In genomic region chr7:50315193-50315592, GRCh38 we compare ENCODE assay signal across 10 cellular contexts. TPM values are rescaled to one million over a fixed set of nuclear protein-coding genes. Genes with fewer than 3 reads are reported as not detected.
DNase-seq lines count a peak whose midpoint lies in the region; ATAC-seq and TF ChIP-seq lines count a peak whose summit lies in the region.
"Had no signal": no experiment of that assay in that cellular context is flagged by ENCODE, and none has a peak within 500 bp of the region (broad histone marks: within the 10 kb centered on the region; RNA-seq: fewer than 3 reads in every experiment).

No MANE protein-coding gene starts in this region.

- intact Hi-C loops in Panc1 (cut with micrococcal nuclease; ENCODE audit: unreplicated experiment), result no loop called here
- intact Hi-C loops in Calu3 (cut with micrococcal nuclease; ENCODE audit: unreplicated experiment), result no loop called here

- H3K27ac ChIP-seq in Panc1 (ENCODE audit: low read length) (no peak overlapping the region), skin epidermis (peak overlapping the region in 17 of 21 experiments; percentile 14 to 96 (median 73))
- H3K27ac ChIP-seq: cardiac muscle cell had no signal

- H3K27ac Mint-ChIP-seq in effector memory CD8-positive, alpha-beta T cell, result peak overlapping the region; percentile 93 to 95
- H3K27ac Mint-ChIP-seq in Calu3 (ENCODE audit: unreplicated experiment), result no peak overlapping the region

- CTCF ChIA-PET in Panc1 (lab: Charles Lee) (no interaction called here), Calu3 (lab: Charles Lee) (interaction anchor here (0.9 kb wide), 1 partner anchor 24 kb away, joined by 6 read pairs; no protein-coding TSS in a partner anchor)

- H3K27me3 ChIP-seq in Panc1 (ENCODE audit: control insufficient read depth, insufficient read depth, low read length), result peaks cover 27% of the 10 kb centered on the region

- BruUV-seq in Panc1 (replicated peaks; lab: Mats Ljungman, UMichigan) (no TSS peak), Calu3 (replicated peaks; lab: Mats Ljungman, UMichigan) (no TSS peak)

- H3K4me3 Mint-ChIP-seq in effector memory CD8-positive, alpha-beta T cell, result peak overlapping the region; percentile 93 to 96
- H3K4me3 Mint-ChIP-seq in Calu3 (ENCODE audit: low read depth, unreplicated experiment), result no peak overlapping the region

- H3K9me3 Mint-ChIP-seq in effector memory CD8-positive, alpha-beta T cell, result no peaks in the 10 kb centered on the region
- H3K9me3 Mint-ChIP-seq in Calu3 (ENCODE audit: low read depth, unreplicated experiment), result no peaks in the 10 kb centered on the region

- 0 out of 2 replicates have a peak, but pooled peaks have one; percentile 42 for ATAC-seq in Panc1
- peak; percentile 10 for ATAC-seq in effector memory CD8-positive, alpha-beta T cell (replicated peaks)
- no peak for ATAC-seq in GM19463 (IDR thresholded peaks at IDR 0.05; ENCODE audit: unreplicated experiment)

- no peaks in the 10 kb centered on the region for H3K9me3 ChIP-seq in Panc1 (ENCODE audit: control insufficient read depth, insufficient read depth, low read depth, low read length)

- POLR2A ChIA-PET in Panc1 (lab: Charles Lee), result no interaction called here

- TF ChIP-seq CTCF in GM12865 (IDR thresholded peaks at IDR 0.05; ENCODE audit: insufficient read depth, low read depth, low read length, missing control alignments) (no peak), Panc1 (IDR thresholded peaks at IDR 0.05) (no peak), Calu3 (IDR thresholded peaks at IDR 0.05; ENCODE audit: unreplicated experiment) (no peak)

- H3K27me3 Mint-ChIP-seq in effector memory CD8-positive, alpha-beta T cell, result no peaks in the 10 kb centered on the region
- H3K27me3 Mint-ChIP-seq in Calu3 (ENCODE audit: unreplicated experiment), result peaks cover 87% of the 10 kb centered on the region

- no peaks in the 10 kb centered on the region for H3K36me3 ChIP-seq in Panc1 (ENCODE audit: control insufficient read depth, insufficient read depth, low read length)
- H3K36me3 ChIP-seq: cardiac muscle cell had no signal

- peak overlapping the region; percentile 4 for H3K4me3 ChIP-seq in GM12865 (ENCODE audit: low read depth, low read length)
- no peak overlapping the region for H3K4me3 ChIP-seq in Panc1 (ENCODE audit: low read depth in 2 of 2, low read length in 2 of 2)
- no peak overlapping the region for H3K4me3 ChIP-seq in skin epidermis
- H3K4me3 ChIP-seq: cardiac muscle cell had no signal

- in situ Hi-C loops in Panc1 (cut with HindIII; ENCODE audit: low pct_unique_long_range_greater_than_20kb, low sequenced_read_pairs), result no loop called here

- H3K4me1 ChIP-seq in Panc1 (ENCODE audit: control insufficient read depth, insufficient read depth, low read length), result no peaks in the 10 kb centered on the region

- no peak for DNase-seq in GM12865 (ENCODE audit: low read depth)
- DNase-seq in Panc1 (ENCODE audit: low read depth, low spot score), result no peak
- no peak for DNase-seq in effector memory CD8-positive, alpha-beta T cell
- DNase-seq in globus pallidus (ENCODE audit: low spot score), result no peak
- DNase-seq in Calu3, result no peak
- DNase-seq: DMS153 had no signal

- peaks cover 84 to 93% of the 10 kb centered on the region in 2 donors for H3K4me1 Mint-ChIP-seq in effector memory CD8-positive, alpha-beta T cell (ENCODE audit: low read depth in 2 of 2)
- no peaks in the 10 kb centered on the region for H3K4me1 Mint-ChIP-seq in Calu3 (ENCODE audit: low read depth, unreplicated experiment)

- peaks cover 60% of the 10 kb centered on the region for H3K36me3 Mint-ChIP-seq in effector memory CD8-positive, alpha-beta T cell (ENCODE audit: insufficient read depth)
- H3K36me3 Mint-ChIP-seq in Calu3 (ENCODE audit: insufficient read depth, unreplicated experiment), result no peaks in the 10 kb centered on the region

RNA-seq across cellular contexts. Expression of gene IKZF1, which starts 10.7 kb away (rescaled TPM):
- total RNA-seq in Panc1 (2021; ENCODE audit: unreplicated experiment) (0.77 TPM), Calu3 (2022) (0.24 and 0.28 TPM in 2 replicates)
- polyA plus RNA-seq in Panc1 (2012; ENCODE audit: insufficient read length), result not detected
- total RNA-seq: epithelial cell of proximal tubule had no signal
- polyA plus RNA-seq: cardiac muscle cell had no signal
